Comparison of ENCODE assay signal across 8 cellular contexts in genomic region chr1:27153927-27154358, GRCh38. TPM values are rescaled to one million over a fixed set of nuclear protein-coding genes. Genes with fewer than 3 reads are reported as not detected.
DNase-seq lines count a peak whose midpoint lies in the region; ATAC-seq, FAIRE-seq and TF ChIP-seq lines count a peak whose summit lies in the region.

No MANE protein-coding gene starts in this region.

- in situ Hi-C loops in ACHN (cut with HindIII; ENCODE audit: low pct_ligation_motif_present, low pct_unique_long_range_greater_than_20kb, low sequenced_read_pairs) = no loop called here

- H3K36me3 ChIP-seq in SJSA1 (no peaks in the 10 kb centered on the region), rectal smooth muscle tissue (ENCODE audit: control insufficient read depth, insufficient read depth, low read length) (no peaks in the 10 kb centered on the region)

- peak overlapping the region; percentile 88 for H3K9ac ChIP-seq in rectal smooth muscle tissue (ENCODE audit: low read length)

- no peaks in the 10 kb centered on the region for H3K9me3 ChIP-seq in SJSA1 (replicated peaks)

- H3K27ac ChIP-seq in SJSA1 = no peak overlapping the region
- H3K27ac ChIP-seq in rectal smooth muscle tissue (ENCODE audit: low read depth, low read length) = peak overlapping the region; percentile 88

- H3K4me3 ChIP-seq in GM08714 (ENCODE audit: low read length) (peak overlapping the region; percentile 67; the same call in 1 of the 2 replicates), SJSA1 (peak overlapping the region; percentile 58), fibroblast of mammary gland (ENCODE audit: control insufficient read depth, low read depth, low read length) (peak overlapping the region; percentile 60), rectal smooth muscle tissue (ENCODE audit: low read length) (peak overlapping the region; percentile 80)

- DNase-seq in SJSA1 (ENCODE audit: low read depth in 1 of 2, low spot score in 2 of 2) = no peak
- DNase-seq in fibroblast of mammary gland (ENCODE audit: low read depth) = no peak
- no peak for DNase-seq in ACHN
- no peak for DNase-seq in H54 (ENCODE audit: insufficient read length, low spot score)

- no peaks in the 10 kb centered on the region for H3K27me3 ChIP-seq in SJSA1 (replicated peaks)
- H3K27me3 ChIP-seq in rectal smooth muscle tissue (ENCODE audit: control insufficient read depth, insufficient read depth, low read length) = no peaks in the 10 kb centered on the region

- ATAC-seq in GM18502 (IDR thresholded peaks at IDR 0.05; ENCODE audit: poor library complexity, unreplicated experiment) = no peak
- ATAC-seq in HG03045 (IDR thresholded peaks at IDR 0.05; ENCODE audit: unreplicated experiment) = no peak

- no peak for TF ChIP-seq CTCF in fibroblast of mammary gland (conservative IDR thresholded peaks at IDR 0.05; ENCODE audit: control insufficient read depth, insufficient read depth, low read depth, low read length)

- H3K4me1 ChIP-seq in SJSA1 (replicated peaks) = peaks cover 29% of the 10 kb centered on the region
- peaks cover 34% of the 10 kb centered on the region for H3K4me1 ChIP-seq in rectal smooth muscle tissue (ENCODE audit: control insufficient read depth, insufficient read depth, low read length)

- TF ChIP-seq POLR2A in H54 (IDR thresholded peaks at IDR 0.05; ENCODE audit: low read depth, low read length) = no peak

- no peak for FAIRE-seq in H54 (lab: Jason Lieb, UNC)

RNA-seq across cellular contexts. Expression of gene SLC9A1, which starts 1.0 kb away (rescaled TPM):
- total RNA-seq in SJSA1 (2014; rRNA removed; shearing (Covaris generic)) = 4.1 and 4.7 TPM in 2 replicates
